Comparison of ENCODE assay signal across 11 cellular contexts in the genomic region with DNA sequence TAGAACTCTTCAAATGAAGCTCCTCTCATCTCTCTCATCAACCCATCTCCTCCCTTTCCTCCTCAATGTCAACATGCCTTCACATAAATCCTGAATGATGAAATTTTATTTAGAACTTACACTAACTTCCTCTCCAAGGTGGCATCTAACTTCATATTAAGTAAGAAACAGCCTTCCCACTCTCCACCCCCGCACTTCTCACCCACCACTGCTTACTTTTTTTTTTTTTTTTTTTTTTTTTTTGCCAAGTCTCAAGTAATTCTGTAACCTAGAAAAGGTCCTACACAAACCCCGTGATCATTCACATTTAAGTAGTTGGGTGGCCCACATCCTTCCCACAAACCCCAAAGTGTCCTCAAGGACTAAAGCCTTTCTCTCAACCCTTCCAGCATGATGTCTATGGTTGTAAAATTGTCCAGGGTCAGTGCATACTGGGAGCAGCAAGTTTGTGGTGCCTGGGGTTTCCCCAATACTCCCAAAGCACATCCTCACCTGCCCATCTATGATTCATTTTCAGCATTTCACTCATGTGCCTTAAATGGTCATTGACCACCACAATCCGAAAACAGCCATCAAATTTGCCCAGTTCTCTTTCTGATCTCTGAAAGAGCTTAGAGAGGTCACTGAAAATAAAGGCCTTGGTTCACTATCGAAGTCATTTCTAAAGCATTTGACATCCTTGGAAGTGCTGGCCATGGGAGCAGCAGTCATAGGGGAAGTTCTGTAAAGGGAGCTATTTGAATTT. TPM values are rescaled to one million over a fixed set of nuclear protein-coding genes. Genes with fewer than 3 reads are reported as not detected.
DNase-seq lines count a peak whose midpoint lies in the region; ATAC-seq, FAIRE-seq and TF ChIP-seq lines count a peak whose summit lies in the region.
"Had no signal": no experiment of that assay in that cellular context is flagged by ENCODE, and none has a peak within 500 bp of the region (broad histone marks: within the 10 kb centered on the region; RNA-seq: fewer than 3 reads in every experiment).

No MANE protein-coding gene starts in this region.

- H3K36me3 Mint-ChIP-seq in activated CD4-positive, alpha-beta memory T cell treated with anti-CD3 and anti-CD28 coated beads, Interleukin-2, amount 10 ng/mL, durations not matched to agents 7 days and 5 days (ENCODE audit: low read depth) = peaks cover 24% of the 10 kb centered on the region

- peak overlapping the region; percentile 25; the same call in 1 of the 2 replicates for H3K4me3 ChIP-seq in GM08714 (ENCODE audit: low read length)
- H3K4me3 ChIP-seq in smooth muscle cell = no peak overlapping the region
- no peak overlapping the region for H3K4me3 ChIP-seq in small intestine (ENCODE audit: low read depth in 1 of 2, low read length in 2 of 2)
- no peak overlapping the region for H3K4me3 ChIP-seq in right cardiac atrium (ENCODE audit: low read length)
- H3K4me3 ChIP-seq in pancreas = no peak overlapping the region
- H3K4me3 ChIP-seq: lower lobe of right lung had no signal

- peaks cover 14% of the 10 kb centered on the region for H3K4me1 Mint-ChIP-seq in activated CD4-positive, alpha-beta memory T cell treated with anti-CD3 and anti-CD28 coated beads, Interleukin-2, amount 10 ng/mL, durations not matched to agents 7 days and 5 days

- no peak overlapping the region for H3K9ac ChIP-seq in smooth muscle cell (ENCODE audit: low read depth)

- H3K4me1 ChIP-seq in smooth muscle cell (ENCODE audit: low read depth) = no peaks in the 10 kb centered on the region
- no peaks in the 10 kb centered on the region for H3K4me1 ChIP-seq in small intestine (ENCODE audit: control insufficient read depth in 2 of 2, insufficient read depth in 1 of 2, low read depth in 1 of 2, low read length in 1 of 2)
- H3K4me1 ChIP-seq in right cardiac atrium (ENCODE audit: control insufficient read depth, insufficient read depth, low read length) = no peaks in the 10 kb centered on the region
- H3K4me1 ChIP-seq in pancreas = no peaks in the 10 kb centered on the region

- peak; percentile 43 for ATAC-seq in GM19395 (IDR thresholded peaks at IDR 0.05; ENCODE audit: unreplicated experiment)
- peak; percentile 39 for ATAC-seq in HG03095 (IDR thresholded peaks at IDR 0.05; ENCODE audit: unreplicated experiment)
- no peak for ATAC-seq in right cardiac atrium
- no peak for ATAC-seq in pancreas

- no peaks in the 10 kb centered on the region for H3K9me3 Mint-ChIP-seq in activated CD4-positive, alpha-beta memory T cell treated with anti-CD3 and anti-CD28 coated beads, Interleukin-2, amount 10 ng/mL, durations not matched to agents 7 days and 5 days

- H2AFZ ChIP-seq in smooth muscle cell (ENCODE audit: low read depth) = no peak overlapping the region

- FAIRE-seq in small intestine (lab: Jason Lieb, UNC) (no peak), pancreas (lab: Jason Lieb, UNC) (no peak)

- H3K27me3 Mint-ChIP-seq in activated CD4-positive, alpha-beta memory T cell treated with anti-CD3 and anti-CD28 coated beads, Interleukin-2, amount 10 ng/mL, durations not matched to agents 7 days and 5 days = no peaks in the 10 kb centered on the region

- H3K27me3 ChIP-seq in smooth muscle cell (ENCODE audit: low read depth) = no peaks in the 10 kb centered on the region
- H3K27me3 ChIP-seq in small intestine (ENCODE audit: control insufficient read depth in 2 of 2, insufficient read depth in 2 of 2, low read length in 2 of 2) = no peaks in the 10 kb centered on the region
- H3K27me3 ChIP-seq in right cardiac atrium (ENCODE audit: control insufficient read depth, insufficient read depth) = no peaks in the 10 kb centered on the region
- no peaks in the 10 kb centered on the region for H3K27me3 ChIP-seq in pancreas

- H3K9me3 ChIP-seq in smooth muscle cell (replicated peaks; ENCODE audit: low read depth) (no peaks in the 10 kb centered on the region), small intestine (ENCODE audit: control insufficient read depth, low read depth) (no peaks in the 10 kb centered on the region), right cardiac atrium (ENCODE audit: control insufficient read depth, low read length) (no peaks in the 10 kb centered on the region), pancreas (no peaks in the 10 kb centered on the region)
- H3K9me3 ChIP-seq: lower lobe of right lung had no signal

- intact Hi-C loops in right cardiac atrium (cut with DNase I) (no loop called here), pancreas (cut with DNase I) (loop anchor here in 1 of 3 donors (5.0 kb wide), 2 partner anchors 155 to 255 kb away; no protein-coding TSS in a partner anchor)

- no peaks in the 10 kb centered on the region for H3K36me3 ChIP-seq in smooth muscle cell (ENCODE audit: low read depth)
- H3K36me3 ChIP-seq in small intestine (ENCODE audit: control insufficient read depth in 2 of 2, insufficient read depth in 2 of 2, low read length in 2 of 2) = no peaks in the 10 kb centered on the region
- H3K36me3 ChIP-seq in pancreas = no peaks in the 10 kb centered on the region
- H3K36me3 ChIP-seq: lower lobe of right lung had no signal

- no peak for TF ChIP-seq CTCF in smooth muscle cell (IDR thresholded peaks at IDR 0.05; ENCODE audit: borderline replicate concordance, insufficient read depth, poor library complexity, severe bottlenecking)
- TF ChIP-seq CTCF in pancreas (IDR thresholded peaks at IDR 0.05) = no peak

- no peaks in the 10 kb centered on the region for H4K20me1 ChIP-seq in smooth muscle cell (ENCODE audit: low read depth)

- peak overlapping the region; percentile 25 for H3K4me3 Mint-ChIP-seq in activated CD4-positive, alpha-beta memory T cell treated with anti-CD3 and anti-CD28 coated beads, Interleukin-2, amount 10 ng/mL, durations not matched to agents 7 days and 5 days

- H3K79me2 ChIP-seq in smooth muscle cell (ENCODE audit: low read depth) = no peaks in the 10 kb centered on the region

- POLR2A ChIA-PET in activated CD4-positive, alpha-beta memory T cell treated with anti-CD3 and anti-CD28 coated beads, Interleukin-2, amount 10 ng/mL, durations not matched to agents 7 days and 5 days (lab: Charles Lee) = interaction anchor here (0.9 to 14.5 kb wide), 20 partner anchors 9 to 578 kb away, joined by 3 to 568 read pairs (median 4); a partner anchor contains a TSS

- no peak overlapping the region for H3K4me2 ChIP-seq in smooth muscle cell

- peak; percentile 56 for DNase-seq in activated CD4-positive, alpha-beta memory T cell treated with anti-CD3 and anti-CD28 coated beads, Interleukin-2, amount 10 ng/mL, durations not matched to agents 7 days and 5 days
- DNase-seq in smooth muscle cell (lab: John Stamatoyannopoulos, UW; ENCODE audit: unreplicated experiment) = no peak
- no peak for DNase-seq in small intestine
- DNase-seq in right cardiac atrium = no peak
- no peak for DNase-seq in pancreas
- DNase-seq: lower lobe of right lung had no signal

- no peak overlapping the region for H3K27ac Mint-ChIP-seq in activated CD4-positive, alpha-beta memory T cell treated with anti-CD3 and anti-CD28 coated beads, Interleukin-2, amount 10 ng/mL, durations not matched to agents 7 days and 5 days

- CTCF ChIA-PET in activated CD4-positive, alpha-beta memory T cell treated with anti-CD3 and anti-CD28 coated beads, Interleukin-2, amount 10 ng/mL, durations not matched to agents 7 days and 5 days (lab: Charles Lee) = interaction anchor here (0.8 to 7.3 kb wide), 29 partner anchors 9 to 577 kb away, joined by 3 to 132 read pairs (median 6); a partner anchor contains a TSS

- WGBS in smooth muscle cell (ENCODE audit: low lambda C conversion rate) = 93% methylated on average over 4 of the region's 4 CpGs
- 80 to 89% (median 82%) methylated on average over 4 of the region's 4 CpGs for WGBS in small intestine, 3 donors
- WGBS in right cardiac atrium = 79% methylated on average over 4 of the region's 4 CpGs
- WGBS in pancreas, 2 donors = 79% methylated on average over 4 of the region's 4 CpGs

- H3F3A ChIP-seq in smooth muscle cell (ENCODE audit: low read depth) = no peaks in the 10 kb centered on the region

- no peak overlapping the region for H3K27ac ChIP-seq in smooth muscle cell (ENCODE audit: low read depth)
- no peak overlapping the region for H3K27ac ChIP-seq in small intestine (ENCODE audit: low read depth in 1 of 2, low read length in 1 of 2)
- no peak overlapping the region for H3K27ac ChIP-seq in right cardiac atrium (ENCODE audit: low read length)
- H3K27ac ChIP-seq in pancreas = no peak overlapping the region
- H3K27ac ChIP-seq: epithelial cell of prostate, lower lobe of right lung had no signal

RNA-seq across cellular contexts. Expression of a gene that starts 47.2 kb away (rescaled TPM):
- 10 to 100 TPM; 21.6 to 21.7 TPM for total RNA-seq in activated CD4-positive, alpha-beta memory T cell treated with anti-CD3 and anti-CD28 coated beads, Interleukin-2, amount 10 ng/mL, durations not matched to agents 7 days and 5 days
- not detected in 2 replicates for total RNA-seq in smooth muscle cell
- polyA plus RNA-seq in smooth muscle cell = not detected in 2 replicates
- 1 to 10 TPM in 2 of 3 donors, under 1 TPM in 1; 0.89 to 2.4 (median 1.9) TPM for polyA plus RNA-seq in small intestine
- total RNA-seq in right cardiac atrium = 1 to 10 TPM; 3.1 to 5.4 (median 5.1) TPM
- polyA plus RNA-seq in right cardiac atrium = 0.91 TPM
- total RNA-seq in pancreas = 1 to 10 TPM in 3 of 6 donors, under 1 TPM in 3; 0.31 to 9.0 (median 1.5) TPM
- polyA plus RNA-seq in pancreas = under 1 TPM; 0.31 to 0.38 TPM
- total RNA-seq: HT1080 had no signal

Comparison
In these comparisons a context has a peak if more than half of its experiments do, and no peak if none do; other contexts are left out.
1. ATAC-seq: peak in GM19395 (single experiment) and HG03095 (single experiment); none in right cardiac atrium (0 of 2) and pancreas (0 of 4).